ENCODE assay signal across 26 cellular contexts in the genomic region with DNA sequence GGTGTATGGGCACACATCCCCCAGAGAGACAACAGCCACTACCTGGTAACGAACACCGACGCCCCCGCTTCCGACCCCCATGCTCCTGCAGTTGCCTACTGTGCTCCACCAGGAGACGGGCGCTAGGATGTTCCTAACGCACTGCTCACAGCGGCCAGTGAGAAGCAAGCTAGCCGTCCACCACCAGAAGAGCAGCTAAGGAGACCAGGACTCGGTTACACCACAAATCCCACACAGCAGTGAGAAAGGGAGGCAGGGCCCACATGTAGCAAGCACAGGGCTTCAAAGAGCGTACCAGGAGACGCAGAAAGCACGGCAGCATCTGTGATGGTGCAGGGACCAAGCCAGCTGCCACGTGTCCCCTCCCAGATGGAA.
DNase-seq lines count a peak whose midpoint lies in the region; ATAC-seq and TF ChIP-seq lines count a peak whose summit lies in the region.
"Had no signal": no experiment of that assay in that cellular context is flagged by ENCODE, and none has a peak within 500 bp of the region (broad histone marks: within the 10 kb centered on the region; RNA-seq: fewer than 3 reads in every experiment).

No MANE protein-coding gene starts in this region.

- H3K4me1 Mint-ChIP-seq in effector memory CD8-positive, alpha-beta T cell (ENCODE audit: low read depth in 2 of 2): peaks cover 50 to 53% of the 10 kb centered on the region in 2 donors
- peaks cover 61% of the 10 kb centered on the region for H3K4me1 Mint-ChIP-seq in stimulated activated effector memory CD8-positive, alpha-beta T cell treated with anti-CD3 and anti-CD28 coated beads, Interleukin-12 subunit alpha, Interleukin-12 subunit beta, amount 100 ng/mL, for 72 hours

- H3K4me3 ChIP-seq in BLaER1: no peak overlapping the region
- no peak overlapping the region for H3K4me3 ChIP-seq in trophoblast cell (ENCODE audit: low read depth, low read length)
- H3K4me3 ChIP-seq in OCI-LY7 (ENCODE audit: low read depth, low read length, poor library complexity, severe bottlenecking): no peak overlapping the region
- H3K4me3 ChIP-seq: HAP-1, lung, Peyer's patch, SJCRH30, tibial nerve had no signal

- H4K20me1 ChIP-seq in BLaER1 (peaks cover 89% of the 10 kb centered on the region), OCI-LY7 (ENCODE audit: insufficient read depth, low read length) (no peaks in the 10 kb centered on the region)

- H3K27me3 Mint-ChIP-seq in effector memory CD8-positive, alpha-beta T cell: no peaks in the 10 kb centered on the region
- H3K27me3 Mint-ChIP-seq: activated naive CD8-positive, alpha-beta T cell treated with anti-CD3 and anti-CD28 coated beads, Interleukin-2, amount 10 ng/mL, durations not matched to agents 7 days and 5 days; naive thymus-derived CD8-positive, alpha-beta T cell; stimulated activated naive CD8-positive, alpha-beta T cell treated with anti-CD3 and anti-CD28 coated beads, Interleukin-15, amount 100 ng/mL, for 72 hours had no signal

- no peak overlapping the region for H3K14ac ChIP-seq in trophoblast cell (ENCODE audit: low read length)

- H4K91ac ChIP-seq in trophoblast cell (ENCODE audit: low read depth, low read length): no peak overlapping the region

- no TSS peak for BruUV-seq in OCI-LY7 (replicated peaks; lab: Mats Ljungman, UMichigan)

- peak overlapping the region; percentile 70 to 71 for H3K4me3 Mint-ChIP-seq in effector memory CD8-positive, alpha-beta T cell
- no peak overlapping the region for H3K4me3 Mint-ChIP-seq in stimulated activated effector memory CD8-positive, alpha-beta T cell treated with anti-CD3 and anti-CD28 coated beads, Interleukin-12 subunit alpha, Interleukin-12 subunit beta, amount 100 ng/mL, for 72 hours
- H3K4me3 Mint-ChIP-seq: activated naive CD8-positive, alpha-beta T cell treated with anti-CD3 and anti-CD28 coated beads, Interleukin-2, amount 10 ng/mL, durations not matched to agents 7 days and 5 days; stimulated activated naive CD8-positive, alpha-beta T cell treated with anti-CD3 and anti-CD28 coated beads, Interleukin-15, amount 100 ng/mL, for 72 hours had no signal

- no peak overlapping the region for H4K8ac ChIP-seq in trophoblast cell (ENCODE audit: low read depth, low read length)

- DNase-seq in effector memory CD8-positive, alpha-beta T cell: no peak
- no peak for DNase-seq in trophoblast cell
- no peak for DNase-seq in OCI-LY7 (ENCODE audit: low spot score)
- no peak for DNase-seq in stimulated activated effector memory CD8-positive, alpha-beta T cell treated with anti-CD3 and anti-CD28 coated beads, Interleukin-12 subunit alpha, Interleukin-12 subunit beta, amount 100 ng/mL, for 72 hours (ENCODE audit: low spot score in 2 of 2)
- DNase-seq: activated CD4-positive, alpha-beta T cell treated with anti-CD3 and anti-CD28 coated beads for 4 hours; activated CD8-positive, alpha-beta memory T cell treated with anti-CD3 and anti-CD28 coated beads for 24 hours; activated effector memory CD4-positive, alpha-beta T cell treated with anti-CD3 and anti-CD28 coated beads, Interleukin-2, amount 50 U/mL, for 16 hours; activated naive CD8-positive, alpha-beta T cell treated with anti-CD3 and anti-CD28 coated beads, Interleukin-2, amount 10 ng/mL, durations not matched to agents 7 days and 5 days; COR-L47; DMS53; foreskin melanocyte; kidney glomerular epithelial cell; naive thymus-derived CD8-positive, alpha-beta T cell; NCI-H1417 treated with DMSO at 0.1 percent for 48 hours; NCI-H2081 treated with DMSO at 0.1 percent for 48 hours; NCI-H226; Peyer's patch; SJCRH30; stimulated activated naive CD8-positive, alpha-beta T cell treated with anti-CD3 and anti-CD28 coated beads, Interleukin-15, amount 100 ng/mL, for 72 hours; WERI-Rb-1 had no signal

- no peak overlapping the region for H2AFZ ChIP-seq in trophoblast cell (ENCODE audit: insufficient read depth, low read length, poor library complexity)
- no peak overlapping the region for H2AFZ ChIP-seq in OCI-LY7 (ENCODE audit: low read length)

- peaks cover 86% of the 10 kb centered on the region for H3K4me1 ChIP-seq in BLaER1
- peaks cover 5% of the 10 kb centered on the region in 2 experiments for H3K4me1 ChIP-seq in trophoblast cell (ENCODE audit: control insufficient read depth in 1 of 2, insufficient read depth in 2 of 2, low read length in 2 of 2)
- peaks cover 32% of the 10 kb centered on the region for H3K4me1 ChIP-seq in OCI-LY7 (ENCODE audit: insufficient read depth, low read length, poor library complexity, severe bottlenecking)
- H3K4me1 ChIP-seq: HAP-1 had no signal

- H3K9me3 ChIP-seq in BLaER1 (no peaks in the 10 kb centered on the region), KOPT-K1 (ENCODE audit: insufficient read depth, low read length, poor library complexity, severe bottlenecking) (no peaks in the 10 kb centered on the region), trophoblast cell (ENCODE audit: insufficient read depth, low read depth, low read length) (peaks cover 3% of the 10 kb centered on the region), OCI-LY7 (ENCODE audit: low read length) (no peaks in the 10 kb centered on the region)
- H3K9me3 ChIP-seq: HAP-1, Peyer's patch, SJCRH30, tibial nerve had no signal

- H3K27ac ChIP-seq in BLaER1: peak overlapping the region; percentile 42; the same call in 1 of the 2 replicates
- H3K27ac ChIP-seq in KOPT-K1 (ENCODE audit: low read depth, low read length, poor library complexity, severe bottlenecking): peak overlapping the region; percentile 30
- H3K27ac ChIP-seq in trophoblast cell (ENCODE audit: low read depth, low read length): no peak overlapping the region
- H3K27ac ChIP-seq in OCI-LY7 (ENCODE audit: low read depth, low read length, poor library complexity, severe bottlenecking): no peak overlapping the region
- H3K27ac ChIP-seq: Peyer's patch, SJCRH30, WERI-Rb-1 had no signal

- H3K4me2 ChIP-seq in BLaER1 (peak overlapping the region; percentile 99), trophoblast cell (ENCODE audit: low read length) (no peak overlapping the region), OCI-LY7 (ENCODE audit: low read length) (no peak overlapping the region)

- no peak overlapping the region for H2BK120ac ChIP-seq in trophoblast cell (ENCODE audit: insufficient read depth, low read length, poor library complexity)

- no peak overlapping the region for H3K23ac ChIP-seq in trophoblast cell (ENCODE audit: low read length)

- intact Hi-C loops in OCI-LY7 (cut with micrococcal nuclease; ENCODE audit: unreplicated experiment): no loop called here

- peaks cover 32% of the 10 kb centered on the region for H3K36me3 ChIP-seq in BLaER1
- H3K36me3 ChIP-seq in KOPT-K1 (ENCODE audit: insufficient read depth, low read length): peaks cover 59% of the 10 kb centered on the region
- peaks cover 30 to 54% of the 10 kb centered on the region in 2 experiments for H3K36me3 ChIP-seq in trophoblast cell (ENCODE audit: control insufficient read depth in 1 of 2, insufficient read depth in 2 of 2, low read length in 2 of 2)
- H3K36me3 ChIP-seq in OCI-LY7 (ENCODE audit: insufficient read depth, low read length): peaks cover 10% of the 10 kb centered on the region; the same call in 1 of the 2 replicates

- no peak for TF ChIP-seq CTCF in OCI-LY7 (conservative IDR thresholded peaks at IDR 0.05; ENCODE audit: low read length)

- POLR2A ChIA-PET in OCI-LY7 (lab: Charles Lee): no interaction called here

- H4K12ac ChIP-seq in trophoblast cell (ENCODE audit: low read depth, low read length): no peak overlapping the region

- no peak overlapping the region for H3K4ac ChIP-seq in trophoblast cell (ENCODE audit: low read depth, low read length)

- no peaks in the 10 kb centered on the region for H3K79me2 ChIP-seq in trophoblast cell (ENCODE audit: control insufficient read depth, insufficient read depth, low read length, poor library complexity)
- no peaks in the 10 kb centered on the region for H3K79me2 ChIP-seq in OCI-LY7 (ENCODE audit: insufficient read depth, low read depth, low read length)

- no peaks in the 10 kb centered on the region for H3K79me1 ChIP-seq in trophoblast cell (ENCODE audit: low read length)

- no peak overlapping the region for H2AK5ac ChIP-seq in trophoblast cell (ENCODE audit: low read length)

- ATAC-seq in effector memory CD8-positive, alpha-beta T cell (replicated peaks): no peak
- ATAC-seq in GM19395 (IDR thresholded peaks at IDR 0.05; ENCODE audit: unreplicated experiment): no peak
- no peak for ATAC-seq in stimulated activated effector memory CD8-positive, alpha-beta T cell treated with anti-CD3 and anti-CD28 coated beads, Interleukin-12 subunit alpha, Interleukin-12 subunit beta, amount 100 ng/mL, for 72 hours
- ATAC-seq: naive thymus-derived CD8-positive, alpha-beta T cell; stimulated activated naive CD8-positive, alpha-beta T cell treated with anti-CD3 and anti-CD28 coated beads, Interleukin-15, amount 100 ng/mL, for 72 hours had no signal

- H2BK12ac ChIP-seq in trophoblast cell (ENCODE audit: low read length): no peak overlapping the region

- H3K27ac Mint-ChIP-seq in effector memory CD8-positive, alpha-beta T cell: peak overlapping the region; percentile 92 to 96
- no peak overlapping the region for H3K27ac Mint-ChIP-seq in stimulated activated effector memory CD8-positive, alpha-beta T cell treated with anti-CD3 and anti-CD28 coated beads, Interleukin-12 subunit alpha, Interleukin-12 subunit beta, amount 100 ng/mL, for 72 hours

- WGBS in trophoblast cell (ENCODE audit: extremely low coverage, insufficient coverage, insufficient read length): no CpG with 5 or more reads among the region's 15 CpGs

- peak overlapping the region; percentile 1 for H3K18ac ChIP-seq in trophoblast cell (ENCODE audit: low read length)

- no peaks in the 10 kb centered on the region for H3K9me3 Mint-ChIP-seq in effector memory CD8-positive, alpha-beta T cell
- no peaks in the 10 kb centered on the region for H3K9me3 Mint-ChIP-seq in stimulated activated effector memory CD8-positive, alpha-beta T cell treated with anti-CD3 and anti-CD28 coated beads, Interleukin-12 subunit alpha, Interleukin-12 subunit beta, amount 100 ng/mL, for 72 hours
- H3K9me3 Mint-ChIP-seq: activated naive CD8-positive, alpha-beta T cell treated with anti-CD3 and anti-CD28 coated beads, Interleukin-2, amount 10 ng/mL, durations not matched to agents 7 days and 5 days; naive thymus-derived CD8-positive, alpha-beta T cell; stimulated activated naive CD8-positive, alpha-beta T cell treated with anti-CD3 and anti-CD28 coated beads, Interleukin-15, amount 100 ng/mL, for 72 hours had no signal

- H3K27me3 ChIP-seq in BLaER1 (no peaks in the 10 kb centered on the region), trophoblast cell (ENCODE audit: insufficient read depth, low read length) (no peaks in the 10 kb centered on the region)
- H3K27me3 ChIP-seq: Peyer's patch, SJCRH30, tibial nerve had no signal

- H3K9ac ChIP-seq in BLaER1: no peak overlapping the region
- no peak overlapping the region for H3K9ac ChIP-seq in trophoblast cell (ENCODE audit: low read length)

- H3K36me3 Mint-ChIP-seq in effector memory CD8-positive, alpha-beta T cell (ENCODE audit: insufficient read depth): peaks cover 32% of the 10 kb centered on the region
- peaks cover 52% of the 10 kb centered on the region for H3K36me3 Mint-ChIP-seq in stimulated activated effector memory CD8-positive, alpha-beta T cell treated with anti-CD3 and anti-CD28 coated beads, Interleukin-12 subunit alpha, Interleukin-12 subunit beta, amount 100 ng/mL, for 72 hours

- CTCF ChIA-PET in OCI-LY7 (lab: Charles Lee; ENCODE audit: unreplicated experiment): no interaction called here

- no peaks in the 10 kb centered on the region for H3K9me2 ChIP-seq in OCI-LY7 (ENCODE audit: insufficient read depth, low read length)

- H2BK5ac ChIP-seq in trophoblast cell (ENCODE audit: low read depth, low read length, poor library complexity): no peak overlapping the region

Comparison
In these comparisons a context has a peak if more than half of its experiments do, and no peak if none do; other contexts are left out.
1. H3K27ac ChIP-seq: peak in BLaER1 (single experiment) and KOPT-K1 (single experiment); none in trophoblast cell (single experiment) and OCI-LY7 (single experiment).